ENCODE assay signal across 20 cellular contexts in the genomic region with DNA sequence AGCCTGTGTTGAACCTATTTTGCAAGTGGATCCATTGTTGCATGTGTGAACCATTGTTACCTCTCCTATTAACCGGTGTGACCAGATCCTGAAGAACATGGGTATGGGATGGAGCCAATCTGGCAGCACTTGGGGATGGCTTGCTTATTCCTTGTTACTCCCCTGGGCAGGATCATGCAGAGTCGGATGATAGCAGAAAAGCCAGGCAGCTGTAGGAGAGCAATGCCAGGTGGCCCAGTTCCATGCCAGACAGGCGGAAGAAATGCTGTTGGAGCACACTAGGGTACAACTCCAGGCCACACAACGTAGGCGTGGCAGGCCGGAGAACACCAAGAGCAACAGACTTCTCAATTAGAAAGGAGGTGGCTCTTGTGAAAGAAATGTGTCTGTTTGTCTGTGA. TPM values are rescaled to one million over a fixed set of nuclear protein-coding genes. Genes with fewer than 3 reads are reported as not detected.
DNase-seq lines count a peak whose midpoint lies in the region; ATAC-seq and TF ChIP-seq lines count a peak whose summit lies in the region.
"Had no signal": no experiment of that assay in that cellular context is flagged by ENCODE, and none has a peak within 500 bp of the region (broad histone marks: within the 10 kb centered on the region; RNA-seq: fewer than 3 reads in every experiment).

No MANE protein-coding gene starts in this region.

- no peak for TF ChIP-seq POLR2A in heart left ventricle (IDR thresholded peaks at IDR 0.05)
- TF ChIP-seq POLR2A in Peyer's patch (IDR thresholded peaks at IDR 0.05) = no peak

- H3K27me3 ChIP-seq in right atrium auricular region (no peaks in the 10 kb centered on the region), heart left ventricle (no peaks in the 10 kb centered on the region), Peyer's patch (no peaks in the 10 kb centered on the region)
- no peaks in the 10 kb centered on the region for H3K27me3 ChIP-seq in CD4-positive, alpha-beta T cell (ENCODE audit: control insufficient read depth, insufficient read depth, low read length)
- H3K27me3 ChIP-seq: brain microvascular endothelial cell, ovary, uterus had no signal

- WGBS in heart left ventricle, 4 donors = 51 to 68% (median 57%) methylated on average over 6 of the region's 6 CpGs

- no peak overlapping the region for H3K4me3 Mint-ChIP-seq in nephron progenitor cell
- no peak overlapping the region for H3K4me3 Mint-ChIP-seq in CD4-positive, alpha-beta T cell
- H3K4me3 Mint-ChIP-seq: activated naive CD8-positive, alpha-beta T cell; CD14-positive monocyte had no signal

- intact Hi-C loops in Right ventricle myocardium superior (cut with DNase I) (no loop called here), heart left ventricle (cut with DNase I) (no loop called here)
- intact Hi-C loops in CD4-positive, alpha-beta T cell (cut with DNase I, micrococcal nuclease) = no loop called here

- H3K9me3 Mint-ChIP-seq in nephron progenitor cell = no peaks in the 10 kb centered on the region
- no peaks in the 10 kb centered on the region for H3K9me3 Mint-ChIP-seq in CD4-positive, alpha-beta T cell
- H3K9me3 Mint-ChIP-seq: CD14-positive monocyte had no signal

- H3K4me1 ChIP-seq in right atrium auricular region (peaks cover 0 to 16% of the 10 kb centered on the region in 2 donors), heart left ventricle (peaks cover 0 to 31% (median 9%) of the 10 kb centered on the region in 12 donors), Peyer's patch (no peaks in the 10 kb centered on the region)
- H3K4me1 ChIP-seq: HAP-1, uterus had no signal

- H3K36me3 ChIP-seq in right atrium auricular region = no peaks in the 10 kb centered on the region
- no peaks in the 10 kb centered on the region for H3K36me3 ChIP-seq in heart left ventricle
- no peaks in the 10 kb centered on the region for H3K36me3 ChIP-seq in Peyer's patch
- H3K36me3 ChIP-seq: brain microvascular endothelial cell, HAP-1, ovary, uterus had no signal

- H3K9me3 ChIP-seq in right atrium auricular region = no peaks in the 10 kb centered on the region
- H3K9me3 ChIP-seq in heart left ventricle = no peaks in the 10 kb centered on the region
- no peaks in the 10 kb centered on the region for H3K9me3 ChIP-seq in CD4-positive, alpha-beta T cell (ENCODE audit: control insufficient read depth, low read length)
- H3K9me3 ChIP-seq in Peyer's patch = no peaks in the 10 kb centered on the region
- H3K9me3 ChIP-seq: HAP-1, ovary, uterus had no signal

- peak; percentile 90 for ATAC-seq in Right ventricle myocardium superior (ENCODE audit: poor library complexity)
- ATAC-seq in heart left ventricle = peak; percentile 75 to 97 (median 90)
- no peak for ATAC-seq in CD4-positive, alpha-beta T cell (ENCODE audit: poor library complexity)
- no peak for ATAC-seq in GM18870 (IDR thresholded peaks at IDR 0.05; ENCODE audit: unreplicated experiment)
- no peak for ATAC-seq in HG02610 (IDR thresholded peaks at IDR 0.05; ENCODE audit: unreplicated experiment)

- TF ChIP-seq CTCF in right atrium auricular region (IDR thresholded peaks at IDR 0.05) (no peak), heart left ventricle (IDR thresholded peaks at IDR 0.05) (no peak), nephron progenitor cell (IDR thresholded peaks at IDR 0.05) (no peak), Peyer's patch (IDR thresholded peaks at IDR 0.05) (no peak)
- TF ChIP-seq CTCF in CD4-positive, alpha-beta T cell (IDR thresholded peaks at IDR 0.05) = no peak

- H3K4me3 ChIP-seq in right atrium auricular region = no peak overlapping the region
- no peak overlapping the region for H3K4me3 ChIP-seq in heart left ventricle
- H3K4me3 ChIP-seq in Peyer's patch = no peak overlapping the region
- H3K4me3 ChIP-seq: coronary artery, HAP-1, ovary, uterus had no signal

- H3K36me3 Mint-ChIP-seq in nephron progenitor cell (ENCODE audit: low read depth) = no peaks in the 10 kb centered on the region
- H3K36me3 Mint-ChIP-seq in CD4-positive, alpha-beta T cell (ENCODE audit: low read depth) = no peaks in the 10 kb centered on the region
- H3K36me3 Mint-ChIP-seq: activated naive CD8-positive, alpha-beta T cell; CD14-positive monocyte had no signal

- H3K27ac ChIP-seq in right atrium auricular region (no peak overlapping the region), heart left ventricle (peak overlapping the region in 1 of 12 donors; percentile 18), Peyer's patch (no peak overlapping the region)
- H3K27ac ChIP-seq in CD4-positive, alpha-beta T cell (ENCODE audit: low read depth, low read length) = no peak overlapping the region
- H3K27ac ChIP-seq: brain microvascular endothelial cell, coronary artery, ovary, uterus had no signal

- peaks cover 4% of the 10 kb centered on the region for H3K27me3 Mint-ChIP-seq in nephron progenitor cell (ENCODE audit: low read depth, poor library complexity)
- no peaks in the 10 kb centered on the region for H3K27me3 Mint-ChIP-seq in CD4-positive, alpha-beta T cell
- H3K27me3 Mint-ChIP-seq: activated naive CD8-positive, alpha-beta T cell had no signal

- POLR2A ChIA-PET in CD4-positive, alpha-beta T cell (lab: Charles Lee) = no interaction called here

- DNase-seq in Right ventricle myocardium superior (peak; percentile 74), right atrium auricular region (ENCODE audit: low spot score) (no peak), heart left ventricle (peak in 4 of 5 donors; percentile 31 to 60 (median 42)), nephron progenitor cell (no peak), Peyer's patch (no peak)
- no peak for DNase-seq in CD4-positive, alpha-beta T cell
- DNase-seq: brain microvascular endothelial cell; MM.1S; NCI-H1436 treated with DMSO at 0.1 percent for 48 hours; NCI-H345; ovary; RPMI8226; stimulated activated CD4-positive, alpha-beta T cell treated with anti-CD3 and anti-CD28 coated beads, Interleukin-4, amount 100 ng/mL, for 24 hours; uterus had no signal

- H3K27ac Mint-ChIP-seq in nephron progenitor cell = peak overlapping the region; percentile 8
- no peak overlapping the region for H3K27ac Mint-ChIP-seq in CD4-positive, alpha-beta T cell
- H3K27ac Mint-ChIP-seq: activated naive CD8-positive, alpha-beta T cell; CD14-positive monocyte had no signal

- CTCF ChIA-PET in CD4-positive, alpha-beta T cell (lab: Charles Lee) = no interaction called here

- peaks cover 13% of the 10 kb centered on the region for H3K4me1 Mint-ChIP-seq in nephron progenitor cell
- H3K4me1 Mint-ChIP-seq in CD4-positive, alpha-beta T cell (ENCODE audit: low read depth) = no peaks in the 10 kb centered on the region
- H3K4me1 Mint-ChIP-seq: CD14-positive monocyte had no signal

RNA-seq across cellular contexts. Expression of a gene that starts 16.3 kb away (rescaled TPM):
- 16.8 TPM for total RNA-seq in Right ventricle myocardium superior
- 10 to 100 TPM; 11.6 to 14.7 TPM for total RNA-seq in right atrium auricular region
- total RNA-seq in heart left ventricle = 10 to 100 TPM; 10.8 to 47.3 (median 16.2) TPM
- polyA plus RNA-seq in heart left ventricle = 1 to 10 TPM; 7.8 to 9.2 TPM
- total RNA-seq in CD4-positive, alpha-beta T cell = 1 to 10 TPM in 1 of 2 experiments, under 1 TPM in 1; 0.98 to 1.3 TPM
- 10 to 100 TPM; 13.1 to 25.5 (median 19.4) TPM for total RNA-seq in Peyer's patch
- polyA plus RNA-seq: CD14-positive monocyte had no signal

Comparison
In these comparisons a context has a peak if more than half of its experiments do, and no peak if none do; other contexts are left out.
1. DNase-seq: peak in Right ventricle myocardium superior (single experiment) and heart left ventricle (4 of 5); none in right atrium auricular region (single experiment), nephron progenitor cell (single experiment), CD4-positive, alpha-beta T cell (0 of 10) and Peyer's patch (0 of 3).
2. ATAC-seq: peak in Right ventricle myocardium superior (single experiment) and heart left ventricle (4 of 4); none in CD4-positive, alpha-beta T cell (single experiment), GM18870 (single experiment) and HG02610 (single experiment).